Comparison of ENCODE assay signal across 8 cellular contexts in genomic region chr4:83111742-83112141, GRCh38. TPM values are rescaled to one million over a fixed set of nuclear protein-coding genes. Genes with fewer than 3 reads are reported as not detected.
DNase-seq lines count a peak whose midpoint lies in the region; ATAC-seq and TF ChIP-seq lines count a peak whose summit lies in the region.
"Not testable (repeated sequence)": the region's sequence is repeated elsewhere in the genome, so short reads cannot be mapped to it uniquely, and the experiment has no call there.

No MANE protein-coding gene starts in this region.

- H3K4me1 ChIP-seq in BLaER1 treated with 17β-estradiol and CSF1 and Interleukin-3, amounts not matched to agents 10 nM and 100 nM, result peaks cover 43 to 69% (median 51%) of the 10 kb centered on the region in 10 experiments

- not testable (repeated sequence) for H4K20me1 ChIP-seq in BLaER1 treated with 17β-estradiol and CSF1 and Interleukin-3, amounts not matched to agents 10 nM and 100 nM

- POLR2A ChIA-PET in activated B cell treated with CpG ODN at 0.5 μM for 24 hours (lab: Charles Lee), result interaction anchor here (0.7 to 8.3 kb wide), 15 partner anchors 10 to 171 kb away, joined by 3 to 127 read pairs (median 9); partner anchors contain the start of gene COQ2

- H3K4me2 ChIP-seq in BLaER1 treated with 17β-estradiol and CSF1 and Interleukin-3, amounts not matched to agents 10 nM and 100 nM, result peak overlapping the region; percentile 58 to 95 (median 82)

- intact Hi-C loops in activated B cell treated with CpG ODN at 0.5 μM for 24 hours (cut with micrococcal nuclease), result loop anchor here (1.0 to 10.0 kb wide), 5 partner anchors 77 to 1617 kb away; partner anchors contain the start of genes COPS4 and THAP9
- intact Hi-C loops in dendritic cell treated with granulocyte-macrophage colony-stimulating factor and Interleukin-4, amounts not matched to agents 40 ng/mL and 50 ng/mL, for 4 days (cut with micrococcal nuclease), result not testable (repeated sequence)

- not testable (repeated sequence) for ATAC-seq in activated B cell treated with CpG ODN at 0.5 μM for 24 hours (ENCODE audit: low read depth); activated T-helper 17 cell treated with anti-CD3 and anti-CD28 coated beads, Interleukin-2, amount 50 U/mL, for 72 hours (replicated peaks); natural killer cell treated with Interleukin-12 subunit alpha and Interleukin-12 subunit beta and Interleukin-15 and Interleukin-18, amount 100 ng/mL, for 72 hours; stimulated activated naive CD8-positive, alpha-beta T cell treated with anti-CD3 and anti-CD28 coated beads, Interleukin-15, amount 100 ng/mL, for 72 hours

- not testable (repeated sequence) for H3K9me3 ChIP-seq in BLaER1 treated with 17β-estradiol and CSF1 and Interleukin-3, amounts not matched to agents 10 nM and 100 nM (replicated peaks in 1 of 11)

- peaks cover 32% of the 10 kb centered on the region for H3K36me3 Mint-ChIP-seq in activated B cell treated with CpG ODN at 0.5 μM for 24 hours (ENCODE audit: low read depth)
- peaks cover 15% of the 10 kb centered on the region for H3K36me3 Mint-ChIP-seq in activated T-helper 17 cell treated with anti-CD3 and anti-CD28 coated beads, Interleukin-2, amount 50 U/mL, for 72 hours (ENCODE audit: low read depth)
- H3K36me3 Mint-ChIP-seq in dendritic cell treated with granulocyte-macrophage colony-stimulating factor and Interleukin-4, amounts not matched to agents 40 ng/mL and 50 ng/mL, for 4 days (ENCODE audit: low read depth); natural killer cell treated with Interleukin-12 subunit alpha and Interleukin-12 subunit beta and Interleukin-15 and Interleukin-18, amount 100 ng/mL, for 72 hours: not testable (repeated sequence)

- CTCF ChIA-PET in activated B cell treated with CpG ODN at 0.5 μM for 24 hours (lab: Charles Lee), result interaction anchor here (0.9 to 5.3 kb wide), 7 partner anchors 12 to 149 kb away, joined by 3 to 38 read pairs (median 9); no protein-coding TSS in a partner anchor

- H3K27me3 Mint-ChIP-seq in activated B cell treated with CpG ODN at 0.5 μM for 24 hours; activated T-helper 17 cell treated with anti-CD3 and anti-CD28 coated beads, Interleukin-2, amount 50 U/mL, for 72 hours; dendritic cell treated with granulocyte-macrophage colony-stimulating factor and Interleukin-4, amounts not matched to agents 40 ng/mL and 50 ng/mL, for 4 days; natural killer cell treated with Interleukin-12 subunit alpha and Interleukin-12 subunit beta and Interleukin-15 and Interleukin-18, amount 100 ng/mL, for 72 hours; stimulated activated naive CD8-positive, alpha-beta T cell treated with anti-CD3 and anti-CD28 coated beads, Interleukin-15, amount 100 ng/mL, for 72 hours: not testable (repeated sequence)

- H3K4me1 Mint-ChIP-seq in activated B cell treated with CpG ODN at 0.5 μM for 24 hours, result peaks cover 67% of the 10 kb centered on the region
- not testable (repeated sequence) for H3K4me1 Mint-ChIP-seq in activated T-helper 17 cell treated with anti-CD3 and anti-CD28 coated beads, Interleukin-2, amount 50 U/mL, for 72 hours
- H3K4me1 Mint-ChIP-seq in dendritic cell treated with granulocyte-macrophage colony-stimulating factor and Interleukin-4, amounts not matched to agents 40 ng/mL and 50 ng/mL, for 4 days (ENCODE audit: low read depth), result peaks cover 38% of the 10 kb centered on the region
- peaks cover 45 to 65% of the 10 kb centered on the region in 2 donors for H3K4me1 Mint-ChIP-seq in natural killer cell treated with Interleukin-12 subunit alpha and Interleukin-12 subunit beta and Interleukin-15 and Interleukin-18, amount 100 ng/mL, for 72 hours (ENCODE audit: low read depth in 2 of 2)
- peaks cover 37% of the 10 kb centered on the region for H3K4me1 Mint-ChIP-seq in stimulated activated naive CD8-positive, alpha-beta T cell treated with anti-CD3 and anti-CD28 coated beads, Interleukin-15, amount 100 ng/mL, for 72 hours

- peak overlapping the region; percentile 67 for H3K4me3 Mint-ChIP-seq in activated B cell treated with CpG ODN at 0.5 μM for 24 hours
- H3K4me3 Mint-ChIP-seq in activated T-helper 17 cell treated with anti-CD3 and anti-CD28 coated beads, Interleukin-2, amount 50 U/mL, for 72 hours, result peak overlapping the region; percentile 84
- H3K4me3 Mint-ChIP-seq in dendritic cell treated with granulocyte-macrophage colony-stimulating factor and Interleukin-4, amounts not matched to agents 40 ng/mL and 50 ng/mL, for 4 days, result peak overlapping the region; percentile 6
- H3K4me3 Mint-ChIP-seq in natural killer cell treated with Interleukin-12 subunit alpha and Interleukin-12 subunit beta and Interleukin-15 and Interleukin-18, amount 100 ng/mL, for 72 hours, result peak overlapping the region; percentile 86
- H3K4me3 Mint-ChIP-seq in stimulated activated naive CD8-positive, alpha-beta T cell treated with anti-CD3 and anti-CD28 coated beads, Interleukin-15, amount 100 ng/mL, for 72 hours, result peak overlapping the region; percentile 80 to 99

- not testable (repeated sequence) for H3K36me3 ChIP-seq in BLaER1 treated with 17β-estradiol and CSF1 and Interleukin-3, amounts not matched to agents 10 nM and 100 nM

- peaks cover 6 to 22% (median 18%) of the 10 kb centered on the region in 11 experiments; a peak in 20 of 22 replicates for H3K27me3 ChIP-seq in BLaER1 treated with 17β-estradiol and CSF1 and Interleukin-3, amounts not matched to agents 10 nM and 100 nM
- not testable (repeated sequence) for H3K27me3 ChIP-seq in HL-60 (ENCODE audit: insufficient read depth, poor library complexity, severe bottlenecking)

- TF ChIP-seq CTCF in HL-60 (IDR thresholded peaks at IDR 0.05; ENCODE audit: insufficient read depth, low read length); activated B cell treated with CpG ODN at 0.5 μM for 24 hours (IDR thresholded peaks at IDR 0.05): not testable (repeated sequence)

- peak overlapping the region in 5 of 11 experiments; percentile 28 to 41 (median 37); a peak in 6 of 22 replicates for H3K9ac ChIP-seq in BLaER1 treated with 17β-estradiol and CSF1 and Interleukin-3, amounts not matched to agents 10 nM and 100 nM

- H3K27ac Mint-ChIP-seq in activated B cell treated with CpG ODN at 0.5 μM for 24 hours, result peak overlapping the region; percentile 99
- H3K27ac Mint-ChIP-seq in activated T-helper 17 cell treated with anti-CD3 and anti-CD28 coated beads, Interleukin-2, amount 50 U/mL, for 72 hours, result peak overlapping the region; percentile 61
- peak overlapping the region; percentile 44 for H3K27ac Mint-ChIP-seq in dendritic cell treated with granulocyte-macrophage colony-stimulating factor and Interleukin-4, amounts not matched to agents 40 ng/mL and 50 ng/mL, for 4 days
- H3K27ac Mint-ChIP-seq in natural killer cell treated with Interleukin-12 subunit alpha and Interleukin-12 subunit beta and Interleukin-15 and Interleukin-18, amount 100 ng/mL, for 72 hours, result peak overlapping the region; percentile 95 to 96
- peak overlapping the region; percentile 94 to 97 for H3K27ac Mint-ChIP-seq in stimulated activated naive CD8-positive, alpha-beta T cell treated with anti-CD3 and anti-CD28 coated beads, Interleukin-15, amount 100 ng/mL, for 72 hours

- DNase-seq in HL-60 (ENCODE audit: low read depth in 1 of 2, low spot score in 1 of 2), result peak in 1 of 2 experiments; percentile 42
- DNase-seq in NCI-H748 (lab: John Stamatoyannopoulos, UW; ENCODE audit: unreplicated experiment), result peak; percentile 2
- DNase-seq in activated B cell treated with CpG ODN at 0.5 μM for 24 hours; natural killer cell treated with Interleukin-12 subunit alpha and Interleukin-12 subunit beta and Interleukin-15 and Interleukin-18, amount 100 ng/mL, for 72 hours (ENCODE audit: low spot score): not testable (repeated sequence)
- DNase-seq in stimulated activated naive CD8-positive, alpha-beta T cell treated with anti-CD3 and anti-CD28 coated beads, Interleukin-15, amount 100 ng/mL, for 72 hours, result peak in 1 of 2 donors; percentile 35

- not testable (repeated sequence) for H3K9me3 Mint-ChIP-seq in activated B cell treated with CpG ODN at 0.5 μM for 24 hours; activated T-helper 17 cell treated with anti-CD3 and anti-CD28 coated beads, Interleukin-2, amount 50 U/mL, for 72 hours; dendritic cell treated with granulocyte-macrophage colony-stimulating factor and Interleukin-4, amounts not matched to agents 40 ng/mL and 50 ng/mL, for 4 days; natural killer cell treated with Interleukin-12 subunit alpha and Interleukin-12 subunit beta and Interleukin-15 and Interleukin-18, amount 100 ng/mL, for 72 hours; stimulated activated naive CD8-positive, alpha-beta T cell treated with anti-CD3 and anti-CD28 coated beads, Interleukin-15, amount 100 ng/mL, for 72 hours

- H3K4me3 ChIP-seq in BLaER1 treated with 17β-estradiol and CSF1 and Interleukin-3, amounts not matched to agents 10 nM and 100 nM, result 0 out of 20 replicates have a peak overlapping the region, but pooled peaks of 1 of the 10 experiments have one; percentile 13
- H3K4me3 ChIP-seq in HL-60 (replicated peaks; ENCODE audit: insufficient read depth, low read length), result peak overlapping the region; percentile 48

- peak overlapping the region in 9 of 11 experiments; percentile 56 to 91 (median 80); a peak in 17 of 22 replicates for H3K27ac ChIP-seq in BLaER1 treated with 17β-estradiol and CSF1 and Interleukin-3, amounts not matched to agents 10 nM and 100 nM
- H3K27ac ChIP-seq in HL-60 (replicated peaks), result peak overlapping the region; percentile 99

RNA-seq across cellular contexts. Expression of gene PLAC8, which starts 2.8 kb away (rescaled TPM):
- 142 and 153 TPM in 2 replicates for total RNA-seq in activated B cell treated with CpG ODN at 0.5 μM for 24 hours
- total RNA-seq in activated T-helper 17 cell treated with anti-CD3 and anti-CD28 coated beads, Interleukin-2, amount 50 U/mL, for 72 hours, result 10 to 100 TPM; 19.9 to 58.9 TPM
- total RNA-seq in natural killer cell treated with Interleukin-12 subunit alpha and Interleukin-12 subunit beta and Interleukin-15 and Interleukin-18, amount 100 ng/mL, for 72 hours, result 10 to 100 TPM; 10.0 to 37.4 TPM

Comparison
In these comparisons a context has a peak if more than half of its experiments do, and no peak if none do; other contexts are left out.
1. H3K27ac Mint-ChIP-seq: peak in every context shown above with its lines; median percentile 99 in activated B cell treated with CpG ODN at 0.5 μM for 24 hours; 96 in natural killer cell treated with Interleukin-12 subunit alpha and Interleukin-12 subunit beta and Interleukin-15 and Interleukin-18, amount 100 ng/mL, for 72 hours; 96 in stimulated activated naive CD8-positive, alpha-beta T cell treated with anti-CD3 and anti-CD28 coated beads, Interleukin-15, amount 100 ng/mL, for 72 hours; 61 in activated T-helper 17 cell treated with anti-CD3 and anti-CD28 coated beads, Interleukin-2, amount 50 U/mL, for 72 hours; 44 in dendritic cell treated with granulocyte-macrophage colony-stimulating factor and Interleukin-4, amounts not matched to agents 40 ng/mL and 50 ng/mL, for 4 days.
2. H3K4me3 Mint-ChIP-seq: peak in every context shown above with its lines; median percentile 90 in stimulated activated naive CD8-positive, alpha-beta T cell treated with anti-CD3 and anti-CD28 coated beads, Interleukin-15, amount 100 ng/mL, for 72 hours; 86 in natural killer cell treated with Interleukin-12 subunit alpha and Interleukin-12 subunit beta and Interleukin-15 and Interleukin-18, amount 100 ng/mL, for 72 hours; 84 in activated T-helper 17 cell treated with anti-CD3 and anti-CD28 coated beads, Interleukin-2, amount 50 U/mL, for 72 hours; 67 in activated B cell treated with CpG ODN at 0.5 μM for 24 hours; 6 in dendritic cell treated with granulocyte-macrophage colony-stimulating factor and Interleukin-4, amounts not matched to agents 40 ng/mL and 50 ng/mL, for 4 days.